ENCODE assay signal across 10 cellular contexts in the genomic region with DNA sequence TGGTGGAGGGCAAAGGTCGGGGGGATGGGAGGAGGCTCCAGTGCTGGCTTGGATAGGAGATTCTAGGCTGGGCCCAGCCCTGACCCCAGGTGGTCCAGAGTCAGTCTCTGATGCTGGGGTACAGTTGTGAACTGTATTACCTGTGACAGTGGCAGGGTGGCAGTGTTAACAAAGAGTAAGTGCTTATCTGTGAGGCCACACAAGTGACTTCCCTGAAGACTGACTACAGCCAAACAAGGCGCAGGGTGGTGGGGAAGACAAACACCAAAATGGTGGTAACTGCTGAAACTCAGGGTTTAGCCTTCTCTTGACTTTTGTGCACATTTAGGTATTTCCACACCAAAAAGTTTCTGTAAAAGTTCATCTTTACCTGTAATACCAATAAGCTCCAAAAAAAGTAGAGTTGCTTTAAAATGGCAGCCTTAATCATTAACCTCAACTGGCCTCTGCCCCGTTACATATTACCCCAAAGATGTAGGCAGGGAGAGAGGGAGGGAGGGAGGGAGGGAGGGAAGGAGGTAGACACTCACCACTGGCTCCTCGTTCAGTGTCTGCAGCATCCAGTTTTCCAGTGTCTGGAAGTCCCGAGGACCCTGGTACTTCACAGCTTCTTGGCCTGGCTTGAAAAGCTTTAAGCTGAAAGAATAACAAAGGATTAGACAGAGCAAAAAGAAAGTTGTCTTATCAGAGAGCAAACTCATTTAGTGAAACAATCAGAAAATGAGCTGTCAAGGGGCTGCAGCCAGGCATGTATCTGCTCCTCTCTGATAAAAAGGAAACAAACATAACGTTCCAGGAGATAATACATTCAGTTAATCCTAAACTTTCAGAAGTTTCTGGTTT. TPM values are rescaled to one million over a fixed set of nuclear protein-coding genes. Genes with fewer than 3 reads are reported as not detected.
A peak's percentile ranks its signal among the peaks of the same experiment; 100 is the strongest.
DNase-seq lines count a peak whose midpoint lies in the region; ATAC-seq, FAIRE-seq and TF ChIP-seq lines count a peak whose summit lies in the region.
"Had no signal": no experiment of that assay in that cellular context is flagged by ENCODE, and none has a peak within 500 bp of the region (broad histone marks: within the 10 kb centered on the region; RNA-seq: fewer than 3 reads in every experiment).

No MANE protein-coding gene starts in this region.

- peaks cover 100% of the 10 kb centered on the region for H3K4me1 ChIP-seq in KMS-11 (ENCODE audit: low read depth, poor library complexity, severe bottlenecking)
- H3K4me1 ChIP-seq in endothelial cell of umbilical vein (ENCODE audit: control insufficient read depth, extremely low read depth, insufficient read depth, low read length), result peaks cover 94% of the 10 kb centered on the region
- no peaks in the 10 kb centered on the region for H3K4me1 ChIP-seq in thyroid gland

- FAIRE-seq in endothelial cell of umbilical vein (lab: Jason Lieb, UNC), result no peak

- no peaks in the 10 kb centered on the region for H3K4me1 Mint-ChIP-seq in activated T-cell treated with anti-CD3 and anti-CD28 coated beads, Interleukin-2, amount 50 U/mL, for 72 hours (ENCODE audit: low read depth)
- H3K4me1 Mint-ChIP-seq in stimulated activated naive B cell treated with anti-CD40 and anti-IgM and Interleukin-4, amounts not matched to agents 10 μg/mL and 1 μg/mL and 100 μg/mL, for 72 hours, result peaks cover 28 to 49% of the 10 kb centered on the region in 2 donors

- CTCF ChIA-PET in endothelial cell of umbilical vein (lab: Charles Lee), result interaction anchor here (0.8 to 9.0 kb wide), 12 partner anchors 10 to 177 kb away, joined by 3 to 78 read pairs (median 4); no protein-coding TSS in a partner anchor

- H3K4me2 ChIP-seq in KMS-11, result peak overlapping the region; percentile 81
- H3K4me2 ChIP-seq in endothelial cell of umbilical vein (ENCODE audit: insufficient read depth, low read length), result no peak overlapping the region

- POLR2A ChIA-PET in endothelial cell of umbilical vein (lab: Charles Lee), result interaction anchor here (0.7 to 2.8 kb wide), 6 partner anchors 9 to 174 kb away, joined by 3 to 11 read pairs (median 6); a partner anchor contains a TSS

- H4K20me1 ChIP-seq in KMS-11 (ENCODE audit: insufficient read depth), result peaks cover 6% of the 10 kb centered on the region; the same call in 1 of the 2 replicates
- H4K20me1 ChIP-seq in endothelial cell of umbilical vein (replicated peaks; ENCODE audit: control insufficient read depth, extremely low read depth, insufficient read depth, low read length), result no peaks in the 10 kb centered on the region

- dilution Hi-C loops in endothelial cell of umbilical vein (cut with MboI; ENCODE audit: extremely low pct_ligation_motif_present, low sequenced_read_pairs), result loop anchor here (25.0 kb wide), 1 partner anchor 113 kb away; no protein-coding TSS in a partner anchor

- BruUV-seq in endothelial cell of umbilical vein (replicated peaks; lab: Mats Ljungman, UMichigan), result no TSS peak

- H3K4me3 Mint-ChIP-seq in activated T-cell treated with anti-CD3 and anti-CD28 coated beads, Interleukin-2, amount 50 U/mL, for 72 hours, result no peak overlapping the region
- no peak overlapping the region for H3K4me3 Mint-ChIP-seq in stimulated activated naive B cell treated with anti-CD40 and anti-IgM and Interleukin-4, amounts not matched to agents 10 μg/mL and 1 μg/mL and 100 μg/mL, for 72 hours
- H3K4me3 Mint-ChIP-seq: dendritic cell treated with granulocyte-macrophage colony-stimulating factor and Interleukin-4, amounts not matched to agents 40 ng/mL and 50 ng/mL, for 4 days had no signal

- WGBS in thyroid gland, 2 donors, result 84 to 88% methylated on average over 6 of the region's 6 CpGs

- H3K27ac Mint-ChIP-seq in activated T-cell treated with anti-CD3 and anti-CD28 coated beads, Interleukin-2, amount 50 U/mL, for 72 hours, result peak overlapping the region; percentile 16
- no peak overlapping the region for H3K27ac Mint-ChIP-seq in stimulated activated naive B cell treated with anti-CD40 and anti-IgM and Interleukin-4, amounts not matched to agents 10 μg/mL and 1 μg/mL and 100 μg/mL, for 72 hours
- H3K27ac Mint-ChIP-seq: dendritic cell treated with granulocyte-macrophage colony-stimulating factor and Interleukin-4, amounts not matched to agents 40 ng/mL and 50 ng/mL, for 4 days had no signal

- peaks cover 2 to 16% of the 10 kb centered on the region in 2 donors for H3K36me3 Mint-ChIP-seq in activated T-cell treated with anti-CD3 and anti-CD28 coated beads, Interleukin-2, amount 50 U/mL, for 72 hours (ENCODE audit: insufficient read depth in 2 of 2)
- H3K36me3 Mint-ChIP-seq in stimulated activated naive B cell treated with anti-CD40 and anti-IgM and Interleukin-4, amounts not matched to agents 10 μg/mL and 1 μg/mL and 100 μg/mL, for 72 hours, result peaks cover 60 to 77% of the 10 kb centered on the region in 2 donors

- H3K4me3 ChIP-seq in KMS-11 (IDR thresholded peaks at IDR 0.05; ENCODE audit: insufficient read depth, low read depth, low read length), result no peak overlapping the region
- no peak overlapping the region for H3K4me3 ChIP-seq in endothelial cell of umbilical vein (replicated peaks in 1 of 3; ENCODE audit: insufficient read depth in 1 of 3, low read depth in 1 of 3, low read length in 3 of 3)
- no peak overlapping the region for H3K4me3 ChIP-seq in thyroid gland (replicated peaks in 1 of 3)

- peaks cover 61% of the 10 kb centered on the region for H3K36me3 ChIP-seq in KMS-11 (ENCODE audit: insufficient read depth)
- H3K36me3 ChIP-seq in endothelial cell of umbilical vein (ENCODE audit: control insufficient read depth in 2 of 2, extremely low read depth in 1 of 2, insufficient read depth in 2 of 2, low read length in 2 of 2), result peaks cover 83 to 88% of the 10 kb centered on the region in 2 experiments
- peaks cover 69 to 83% of the 10 kb centered on the region in 2 donors for H3K36me3 ChIP-seq in thyroid gland

- TF ChIP-seq POLR2A in endothelial cell of umbilical vein (IDR thresholded peaks at IDR 0.05; ENCODE audit: low read depth, low read length), result peak; percentile 27
- TF ChIP-seq POLR2A in thyroid gland (IDR thresholded peaks at IDR 0.05), result no peak

- no peaks in the 10 kb centered on the region for H3K27me3 Mint-ChIP-seq in activated T-cell treated with anti-CD3 and anti-CD28 coated beads, Interleukin-2, amount 50 U/mL, for 72 hours (ENCODE audit: low read depth)
- H3K27me3 Mint-ChIP-seq in stimulated activated naive B cell treated with anti-CD40 and anti-IgM and Interleukin-4, amounts not matched to agents 10 μg/mL and 1 μg/mL and 100 μg/mL, for 72 hours, result no peaks in the 10 kb centered on the region
- H3K27me3 Mint-ChIP-seq: dendritic cell treated with granulocyte-macrophage colony-stimulating factor and Interleukin-4, amounts not matched to agents 40 ng/mL and 50 ng/mL, for 4 days had no signal

- peaks cover 98% of the 10 kb centered on the region for H3K79me2 ChIP-seq in KMS-11 (ENCODE audit: insufficient read depth, low read depth)
- peaks cover 97% of the 10 kb centered on the region for H3K79me2 ChIP-seq in endothelial cell of umbilical vein (ENCODE audit: control insufficient read depth, insufficient read depth, low read length)

- no peaks in the 10 kb centered on the region for H3K9me3 Mint-ChIP-seq in activated T-cell treated with anti-CD3 and anti-CD28 coated beads, Interleukin-2, amount 50 U/mL, for 72 hours
- no peaks in the 10 kb centered on the region for H3K9me3 Mint-ChIP-seq in stimulated activated naive B cell treated with anti-CD40 and anti-IgM and Interleukin-4, amounts not matched to agents 10 μg/mL and 1 μg/mL and 100 μg/mL, for 72 hours
- H3K9me3 Mint-ChIP-seq: dendritic cell treated with granulocyte-macrophage colony-stimulating factor and Interleukin-4, amounts not matched to agents 40 ng/mL and 50 ng/mL, for 4 days had no signal

- H2AFZ ChIP-seq in KMS-11 (ENCODE audit: low read depth) (no peak overlapping the region), endothelial cell of umbilical vein (ENCODE audit: low read depth, low read length) (no peak overlapping the region)

- peak; percentile 21; the same call in 1 of the 2 replicates for TF ChIP-seq CTCF in KMS-11 (conservative IDR thresholded peaks at IDR 0.05; ENCODE audit: low read depth, low read length)
- no peak for TF ChIP-seq CTCF in endothelial cell of umbilical vein (IDR thresholded peaks at IDR 0.05; ENCODE audit: extremely low read depth in 1 of 2, insufficient read depth in 1 of 2, low read depth in 1 of 2, low read length in 2 of 2)
- no peak for TF ChIP-seq CTCF in thyroid gland (IDR thresholded peaks at IDR 0.05)

- intact Hi-C loops in endothelial cell of umbilical vein (cut with micrococcal nuclease), result loop anchor here (1.0 kb wide), 1 partner anchor 93 kb away; no protein-coding TSS in a partner anchor
- intact Hi-C loops in thyroid gland (cut with DNase I), result no loop called here

- H3K27me3 ChIP-seq in KMS-11 (ENCODE audit: insufficient read depth, low read depth) (no peaks in the 10 kb centered on the region; the same call in 1 of the 2 replicates), endothelial cell of umbilical vein (ENCODE audit: control insufficient read depth in 2 of 2, insufficient read depth in 2 of 2, low read length in 2 of 2) (no peaks in the 10 kb centered on the region), thyroid gland (no peaks in the 10 kb centered on the region)

- H3K27ac ChIP-seq in KMS-11, result peak overlapping the region; percentile 91
- peak overlapping the region; percentile 36 for H3K27ac ChIP-seq in endothelial cell of umbilical vein (ENCODE audit: insufficient read depth, low read depth, low read length)
- no peak overlapping the region for H3K27ac ChIP-seq in thyroid gland

- no peak for DNase-seq in activated T-cell treated with anti-CD3 and anti-CD28 coated beads, Interleukin-2, amount 50 U/mL, for 72 hours
- no peak for DNase-seq in activated T-cell treated with anti-CD3 and anti-CD28 coated beads, Interleukin-2, amount 50 U/mL, for 48 hours
- DNase-seq in endothelial cell of umbilical vein (ENCODE audit: low read depth, low spot score) (peak; percentile 40), thyroid gland (no peak)
- no peak for DNase-seq in stimulated activated naive B cell treated with anti-CD40 and anti-IgM and Interleukin-4, amounts not matched to agents 10 μg/mL and 1 μg/mL and 100 μg/mL, for 72 hours
- DNase-seq in activated naive CD4-positive, alpha-beta T cell (lab: John Stamatoyannopoulos, UW), result no peak
- DNase-seq: NCI-H2081 treated with DMSO at 0.1 percent for 48 hours had no signal

- H3K9ac ChIP-seq in KMS-11 (peak overlapping the region; percentile 95), endothelial cell of umbilical vein (replicated peaks; ENCODE audit: extremely low read depth, insufficient read depth, low read length) (peak overlapping the region; percentile 36)

- no peaks in the 10 kb centered on the region for H3K9me3 ChIP-seq in endothelial cell of umbilical vein (replicated peaks; ENCODE audit: control insufficient read depth, insufficient read depth, low read length)
- H3K9me3 ChIP-seq in thyroid gland, result no peaks in the 10 kb centered on the region

- no peaks in the 10 kb centered on the region for H3K9me1 ChIP-seq in endothelial cell of umbilical vein (replicated peaks; ENCODE audit: control insufficient read depth, extremely low read depth, insufficient read depth, low read length)

- no peak for ATAC-seq in activated T-cell treated with anti-CD3 and anti-CD28 coated beads, Interleukin-2, amount 50 U/mL, for 72 hours (replicated peaks in 1 of 2)
- ATAC-seq in stimulated activated naive B cell treated with anti-CD40 and anti-IgM and Interleukin-4, amounts not matched to agents 10 μg/mL and 1 μg/mL and 100 μg/mL, for 72 hours (replicated peaks), result peak; percentile 58 to 63
- ATAC-seq in HG03571 (IDR thresholded peaks at IDR 0.05; ENCODE audit: unreplicated experiment), result no peak

RNA-seq across cellular contexts. Expression of a gene that starts 11.3 kb away (rescaled TPM):
- 10 to 100 TPM; 40.3 to 42.0 TPM for total RNA-seq in activated T-cell treated with anti-CD3 and anti-CD28 coated beads, Interleukin-2, amount 50 U/mL, for 72 hours
- total RNA-seq in endothelial cell of umbilical vein (1,581 and 1,665 TPM in 2 replicates), thyroid gland (100 to 1,000 TPM; 113 to 159 (median 132) TPM)
- 2,566 and 2,629 TPM in 2 replicates for polyA plus RNA-seq in endothelial cell of umbilical vein
- 2,247 and 2,322 TPM in 2 replicates for polyA plus RNA-seq in endothelial cell of umbilical vein (2011; cell fraction: cytosol; rRNA removed)
- polyA plus RNA-seq in endothelial cell of umbilical vein (2011; cell fraction: nucleus; rRNA removed), result 1,597 and 1,745 TPM in 2 replicates
- 1,989 and 2,618 TPM in 2 replicates for polyA plus RNA-seq in endothelial cell of umbilical vein (2012)
- 2,443 and 2,887 TPM in 2 replicates for polyA minus RNA-seq in endothelial cell of umbilical vein
- polyA minus RNA-seq in endothelial cell of umbilical vein (2011; cell fraction: cytosol; rRNA and poly(A)+ RNA removed), result 46.0 TPM
- 638 and 706 TPM in 2 replicates for polyA minus RNA-seq in endothelial cell of umbilical vein (2011; cell fraction: nucleus; rRNA and poly(A)+ RNA removed)

Comparison
In these comparisons a context has a peak if more than half of its experiments do, and no peak if none do; other contexts are left out.
1. ATAC-seq: peak in stimulated activated naive B cell treated with anti-CD40 and anti-IgM and Interleukin-4, amounts not matched to agents 10 μg/mL and 1 μg/mL and 100 μg/mL, for 72 hours (2 of 2); none in activated T-cell treated with anti-CD3 and anti-CD28 coated beads, Interleukin-2, amount 50 U/mL, for 72 hours (0 of 2) and HG03571 (single experiment).
2. H3K27ac ChIP-seq: peak in KMS-11 (single experiment) and endothelial cell of umbilical vein (single experiment); none in thyroid gland (0 of 3).